In the genomic region with DNA sequence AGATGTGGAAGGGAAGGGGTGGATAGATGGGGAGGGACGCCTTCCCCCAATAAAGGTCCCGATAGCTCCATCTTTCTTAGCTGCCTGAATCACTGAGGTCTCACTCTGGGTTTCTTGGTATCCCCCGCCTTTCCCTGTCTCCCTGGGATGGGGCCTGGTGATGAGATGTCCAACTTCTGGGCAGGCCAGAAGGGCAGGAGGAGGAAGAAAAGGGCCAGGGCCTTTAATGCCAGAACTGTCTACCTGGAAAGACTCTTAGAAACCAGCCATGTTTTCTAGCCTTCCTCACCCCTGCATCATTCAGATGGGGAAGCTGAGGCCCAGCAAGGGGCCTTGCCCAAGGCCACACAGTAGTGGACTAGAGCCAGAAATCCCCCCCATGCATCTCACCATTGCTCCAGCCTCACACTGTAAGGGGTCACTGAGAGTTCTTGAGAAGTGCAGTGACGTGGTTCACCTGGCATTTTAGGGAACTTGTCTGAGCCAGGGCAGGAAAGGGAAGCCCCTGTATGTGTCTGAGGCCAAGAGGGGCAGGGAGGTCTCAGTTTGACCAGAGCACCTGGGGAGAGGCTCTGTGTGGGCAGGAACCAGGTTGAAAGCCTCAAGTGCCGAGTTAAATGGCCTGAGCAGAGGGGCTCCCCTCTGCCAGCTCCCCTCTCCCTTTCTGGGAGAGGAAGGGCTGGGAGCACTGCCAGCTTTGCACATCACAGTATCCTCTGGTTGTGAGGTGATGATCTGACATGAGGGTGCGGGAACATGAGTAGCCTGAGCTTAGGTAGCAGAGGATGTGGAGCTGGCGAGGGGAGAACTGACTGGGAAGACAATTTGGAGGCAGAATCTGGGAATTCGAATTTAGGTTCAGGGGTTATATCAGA, we compare ENCODE assay signal across 1 cellular context.
TF ChIP-seq lines count a peak whose summit lies in the region.

No MANE protein-coding gene starts in this region.

TF ChIP-seq in H1, 55 proteins besides CTCF, POLR2A, EP300 and RAD21:
- TF ChIP-seq GTF2F1 (IDR thresholded peaks at IDR 0.05; ENCODE audit: borderline replicate concordance, low read depth, low read length) (no peak), GABPA (IDR thresholded peaks at IDR 0.05; ENCODE audit: borderline replicate concordance, insufficient read depth, low read length) (no peak), CBX8 (IDR thresholded peaks at IDR 0.05; ENCODE audit: borderline replicate concordance, low read depth, low read length) (no peak), BRCA1 (IDR thresholded peaks at IDR 0.05; ENCODE audit: low read depth, low read length) (no peak), BCL11A (IDR thresholded peaks at IDR 0.05; ENCODE audit: low read depth in 2 of 2, low read length in 2 of 2) (no peak)
- TF ChIP-seq, protein P1, sequence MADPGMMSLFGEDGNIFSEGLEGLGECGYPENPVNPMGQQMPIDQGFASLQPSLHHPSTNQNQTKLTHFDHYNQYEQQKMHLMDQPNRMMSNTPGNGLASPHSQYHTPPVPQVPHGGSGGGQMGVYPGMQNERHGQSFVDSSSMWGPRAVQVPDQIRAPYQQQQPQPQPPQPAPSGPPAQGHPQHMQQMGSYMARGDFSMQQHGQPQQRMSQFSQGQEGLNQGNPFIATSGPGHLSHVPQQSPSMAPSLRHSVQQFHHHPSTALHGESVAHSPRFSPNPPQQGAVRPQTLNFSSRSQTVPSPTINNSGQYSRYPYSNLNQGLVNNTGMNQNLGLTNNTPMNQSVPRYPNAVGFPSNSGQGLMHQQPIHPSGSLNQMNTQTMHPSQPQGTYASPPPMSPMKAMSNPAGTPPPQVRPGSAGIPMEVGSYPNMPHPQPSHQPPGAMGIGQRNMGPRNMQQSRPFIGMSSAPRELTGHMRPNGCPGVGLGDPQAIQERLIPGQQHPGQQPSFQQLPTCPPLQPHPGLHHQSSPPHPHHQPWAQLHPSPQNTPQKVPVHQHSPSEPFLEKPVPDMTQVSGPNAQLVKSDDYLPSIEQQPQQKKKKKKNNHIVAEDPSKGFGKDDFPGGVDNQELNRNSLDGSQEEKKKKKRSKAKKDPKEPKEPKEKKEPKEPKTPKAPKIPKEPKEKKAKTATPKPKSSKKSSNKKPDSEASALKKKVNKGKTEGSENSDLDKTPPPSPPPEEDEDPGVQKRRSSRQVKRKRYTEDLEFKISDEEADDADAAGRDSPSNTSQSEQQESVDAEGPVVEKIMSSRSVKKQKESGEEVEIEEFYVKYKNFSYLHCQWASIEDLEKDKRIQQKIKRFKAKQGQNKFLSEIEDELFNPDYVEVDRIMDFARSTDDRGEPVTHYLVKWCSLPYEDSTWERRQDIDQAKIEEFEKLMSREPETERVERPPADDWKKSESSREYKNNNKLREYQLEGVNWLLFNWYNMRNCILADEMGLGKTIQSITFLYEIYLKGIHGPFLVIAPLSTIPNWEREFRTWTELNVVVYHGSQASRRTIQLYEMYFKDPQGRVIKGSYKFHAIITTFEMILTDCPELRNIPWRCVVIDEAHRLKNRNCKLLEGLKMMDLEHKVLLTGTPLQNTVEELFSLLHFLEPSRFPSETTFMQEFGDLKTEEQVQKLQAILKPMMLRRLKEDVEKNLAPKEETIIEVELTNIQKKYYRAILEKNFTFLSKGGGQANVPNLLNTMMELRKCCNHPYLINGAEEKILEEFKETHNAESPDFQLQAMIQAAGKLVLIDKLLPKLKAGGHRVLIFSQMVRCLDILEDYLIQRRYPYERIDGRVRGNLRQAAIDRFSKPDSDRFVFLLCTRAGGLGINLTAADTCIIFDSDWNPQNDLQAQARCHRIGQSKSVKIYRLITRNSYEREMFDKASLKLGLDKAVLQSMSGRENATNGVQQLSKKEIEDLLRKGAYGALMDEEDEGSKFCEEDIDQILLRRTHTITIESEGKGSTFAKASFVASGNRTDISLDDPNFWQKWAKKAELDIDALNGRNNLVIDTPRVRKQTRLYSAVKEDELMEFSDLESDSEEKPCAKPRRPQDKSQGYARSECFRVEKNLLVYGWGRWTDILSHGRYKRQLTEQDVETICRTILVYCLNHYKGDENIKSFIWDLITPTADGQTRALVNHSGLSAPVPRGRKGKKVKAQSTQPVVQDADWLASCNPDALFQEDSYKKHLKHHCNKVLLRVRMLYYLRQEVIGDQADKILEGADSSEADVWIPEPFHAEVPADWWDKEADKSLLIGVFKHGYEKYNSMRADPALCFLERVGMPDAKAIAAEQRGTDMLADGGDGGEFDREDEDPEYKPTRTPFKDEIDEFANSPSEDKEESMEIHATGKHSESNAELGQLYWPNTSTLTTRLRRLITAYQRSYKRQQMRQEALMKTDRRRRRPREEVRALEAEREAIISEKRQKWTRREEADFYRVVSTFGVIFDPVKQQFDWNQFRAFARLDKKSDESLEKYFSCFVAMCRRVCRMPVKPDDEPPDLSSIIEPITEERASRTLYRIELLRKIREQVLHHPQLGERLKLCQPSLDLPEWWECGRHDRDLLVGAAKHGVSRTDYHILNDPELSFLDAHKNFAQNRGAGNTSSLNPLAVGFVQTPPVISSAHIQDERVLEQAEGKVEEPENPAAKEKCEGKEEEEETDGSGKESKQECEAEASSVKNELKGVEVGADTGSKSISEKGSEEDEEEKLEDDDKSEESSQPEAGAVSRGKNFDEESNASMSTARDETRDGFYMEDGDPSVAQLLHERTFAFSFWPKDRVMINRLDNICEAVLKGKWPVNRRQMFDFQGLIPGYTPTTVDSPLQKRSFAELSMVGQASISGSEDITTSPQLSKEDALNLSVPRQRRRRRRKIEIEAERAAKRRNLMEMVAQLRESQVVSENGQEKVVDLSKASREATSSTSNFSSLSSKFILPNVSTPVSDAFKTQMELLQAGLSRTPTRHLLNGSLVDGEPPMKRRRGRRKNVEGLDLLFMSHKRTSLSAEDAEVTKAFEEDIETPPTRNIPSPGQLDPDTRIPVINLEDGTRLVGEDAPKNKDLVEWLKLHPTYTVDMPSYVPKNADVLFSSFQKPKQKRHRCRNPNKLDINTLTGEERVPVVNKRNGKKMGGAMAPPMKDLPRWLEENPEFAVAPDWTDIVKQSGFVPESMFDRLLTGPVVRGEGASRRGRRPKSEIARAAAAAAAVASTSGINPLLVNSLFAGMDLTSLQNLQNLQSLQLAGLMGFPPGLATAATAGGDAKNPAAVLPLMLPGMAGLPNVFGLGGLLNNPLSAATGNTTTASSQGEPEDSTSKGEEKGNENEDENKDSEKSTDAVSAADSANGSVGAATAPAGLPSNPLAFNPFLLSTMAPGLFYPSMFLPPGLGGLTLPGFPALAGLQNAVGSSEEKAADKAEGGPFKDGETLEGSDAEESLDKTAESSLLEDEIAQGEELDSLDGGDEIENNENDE (IDR thresholded peaks at IDR 0.05; ENCODE audit: insufficient replicate concordance, low read length), result no peak
